25 cellular contexts compared by ENCODE assay signal in the genomic region with DNA sequence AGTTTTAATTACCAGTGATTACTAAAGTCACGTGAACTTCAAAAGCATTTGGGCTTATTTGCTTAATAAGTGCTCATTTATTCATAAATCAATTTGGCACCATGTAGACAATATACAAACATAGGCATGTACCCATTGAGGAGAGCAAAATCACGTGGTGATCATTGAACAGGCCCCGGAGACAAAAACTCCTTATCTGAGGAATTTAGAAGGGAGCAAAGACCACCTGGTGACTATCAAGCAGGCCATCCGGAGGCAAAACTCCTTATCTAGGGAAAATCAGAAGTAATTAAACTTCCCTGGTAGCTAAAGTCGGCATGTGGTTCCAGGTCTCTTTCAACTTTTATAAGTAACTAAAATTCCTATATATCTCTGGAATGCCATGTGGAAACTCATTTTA. TPM values are rescaled to one million over a fixed set of nuclear protein-coding genes. Genes with fewer than 3 reads are reported as not detected.
DNase-seq lines count a peak whose midpoint lies in the region; ATAC-seq, FAIRE-seq and TF ChIP-seq lines count a peak whose summit lies in the region.
"Had no signal": no experiment of that assay in that cellular context is flagged by ENCODE, and none has a peak within 500 bp of the region (broad histone marks: within the 10 kb centered on the region; RNA-seq: fewer than 3 reads in every experiment).

No MANE protein-coding gene starts in this region.

- H4K20me1 ChIP-seq in HepG2 (ENCODE audit: insufficient read depth, low read length): no peaks in the 10 kb centered on the region
- H4K20me1 ChIP-seq: BLaER1 treated with 17β-estradiol and CSF1 and Interleukin-3, amounts not matched to agents 10 nM and 100 nM had no signal

- 0 out of 2 replicates have a peak, but pooled peaks cover 6% of the 10 kb centered on the region for H3K9me3 Mint-ChIP-seq in WTC11
- H3K9me3 Mint-ChIP-seq: CD4-positive, alpha-beta T cell; CD8-positive, alpha-beta memory T cell had no signal

- no peak for TF ChIP-seq RAD21 in HepG2 (CRISPR knock-in tag; IDR thresholded peaks at IDR 0.05)

- peaks cover 0 to 4% of the 10 kb centered on the region in 2 experiments; a peak in 2 of 5 replicates for H3K27me3 ChIP-seq in HepG2 (ENCODE audit: control insufficient read depth in 1 of 2, insufficient read depth in 2 of 2, low read length in 2 of 2)
- no peaks in the 10 kb centered on the region for H3K27me3 ChIP-seq in right lobe of liver
- H3K27me3 ChIP-seq in HUES6 (ENCODE audit: control insufficient read depth, insufficient read depth, low read length): no peaks in the 10 kb centered on the region
- H3K27me3 ChIP-seq in prostate gland (replicated peaks; ENCODE audit: insufficient read depth): no peaks in the 10 kb centered on the region
- H3K27me3 ChIP-seq: BE2C; BLaER1 treated with 17β-estradiol and CSF1 and Interleukin-3, amounts not matched to agents 10 nM and 100 nM had no signal

- no peaks in the 10 kb centered on the region; the same call in none of the 2 replicates for H3K27me3 Mint-ChIP-seq in WTC11 (ENCODE audit: low read depth)

- H3K79me2 ChIP-seq in HepG2 (ENCODE audit: insufficient read depth, low read length): no peaks in the 10 kb centered on the region

- H3K27ac Mint-ChIP-seq in WTC11: no peak overlapping the region
- H3K27ac Mint-ChIP-seq: CD14-positive monocyte; CD4-positive, alpha-beta T cell; CD8-positive, alpha-beta memory T cell had no signal

- 0% methylated on average over 5 of the region's 5 CpGs for WGBS in HepG2 (ENCODE audit: low lambda C conversion rate)
- 52% methylated on average over 5 of the region's 5 CpGs for WGBS in right lobe of liver (ENCODE audit: insufficient coverage, low coverage, low lambda C conversion rate, missing lambda C conversion rate)
- WGBS in prostate gland: 26% methylated on average over 5 of the region's 5 CpGs

- CTCF ChIA-PET in HepG2 (lab: Yijun Ruan, JAX; ENCODE audit: low intra/inter-chr PET ratio, low total read pairs): no interaction called here
- CTCF ChIA-PET in WTC11 (lab: Charles Lee): no interaction called here

- H3K4me1 Mint-ChIP-seq in WTC11: peaks cover 30% of the 10 kb centered on the region

- H3K9ac ChIP-seq in HepG2 (ENCODE audit: insufficient read depth, low read depth, low read length): no peak overlapping the region
- no peak overlapping the region for H3K9ac ChIP-seq in HUES6 (ENCODE audit: low read length)
- H3K9ac ChIP-seq: BLaER1 treated with 17β-estradiol and CSF1 and Interleukin-3, amounts not matched to agents 10 nM and 100 nM had no signal

- no TSS peak for BruUV-seq in HepG2 (replicated peaks; lab: Mats Ljungman, UMichigan)

- H3K4me3 Mint-ChIP-seq in WTC11: no peak overlapping the region
- H3K4me3 Mint-ChIP-seq: CD14-positive monocyte; CD4-positive, alpha-beta T cell had no signal

- no peaks in the 10 kb centered on the region for H3K36me3 ChIP-seq in HepG2 (replicated peaks in 1 of 2; ENCODE audit: control insufficient read depth in 1 of 2, insufficient read depth in 2 of 2, low read length in 2 of 2)
- no peaks in the 10 kb centered on the region for H3K36me3 ChIP-seq in right lobe of liver
- no peaks in the 10 kb centered on the region for H3K36me3 ChIP-seq in HUES6 (ENCODE audit: control insufficient read depth, insufficient read depth, low read length)
- no peaks in the 10 kb centered on the region for H3K36me3 ChIP-seq in prostate gland
- H3K36me3 ChIP-seq: BE2C; BLaER1 treated with 17β-estradiol and CSF1 and Interleukin-3, amounts not matched to agents 10 nM and 100 nM had no signal

- no peak overlapping the region for H2AFZ ChIP-seq in HepG2 (ENCODE audit: low read length)

- peaks cover 22% of the 10 kb centered on the region for H3K4me1 ChIP-seq in HepG2 (ENCODE audit: insufficient read depth, low read length)
- peaks cover 0 to 22% (median 9%) of the 10 kb centered on the region in 4 donors for H3K4me1 ChIP-seq in right lobe of liver
- peaks cover 13% of the 10 kb centered on the region for H3K4me1 ChIP-seq in HUES6 (ENCODE audit: control insufficient read depth, insufficient read depth, low read length)
- no peaks in the 10 kb centered on the region for H3K4me1 ChIP-seq in prostate gland (replicated peaks)
- H3K4me1 ChIP-seq: A549, BE2C had no signal

- peak overlapping the region; percentile 32; the same call in 1 of the 2 replicates for H3K4me2 ChIP-seq in HepG2 (ENCODE audit: low read depth, low read length)
- H3K4me2 ChIP-seq: A549; BLaER1 treated with 17β-estradiol and CSF1 and Interleukin-3, amounts not matched to agents 10 nM and 100 nM had no signal

- TF ChIP-seq POLR2A in HepG2 (IDR thresholded peaks at IDR 0.05; ENCODE audit: insufficient read depth in 1 of 2, low read depth in 2 of 2, low read length in 2 of 2) (no peak), right lobe of liver (IDR thresholded peaks at IDR 0.05) (no peak), prostate gland (IDR thresholded peaks at IDR 0.05) (no peak)

- H3K27ac ChIP-seq in HepG2 (ENCODE audit: extremely low read length, insufficient read depth, low read length): no peak overlapping the region
- no peak overlapping the region for H3K27ac ChIP-seq in right lobe of liver
- peak overlapping the region; percentile 29; the same call in 1 of the 2 replicates for H3K27ac ChIP-seq in HUES6 (ENCODE audit: low read depth, low read length)
- H3K27ac ChIP-seq in prostate gland: no peak overlapping the region
- H3K27ac ChIP-seq: A549; BLaER1 treated with 17β-estradiol and CSF1 and Interleukin-3, amounts not matched to agents 10 nM and 100 nM had no signal

- H3K4me3 ChIP-seq in HepG2 (replicated peaks in 1 of 3; ENCODE audit: insufficient read depth in 1 of 3, low read depth in 2 of 3, low read length in 3 of 3) (no peak overlapping the region), right lobe of liver (no peak overlapping the region), HUES6 (ENCODE audit: low read depth, low read length) (no peak overlapping the region), fibroblast of villous mesenchyme (ENCODE audit: low read depth, low read length) (no peak overlapping the region), prostate gland (no peak overlapping the region)
- H3K4me3 ChIP-seq: A549; BLaER1 treated with 17β-estradiol and CSF1 and Interleukin-3, amounts not matched to agents 10 nM and 100 nM had no signal

- DNase-seq in HepG2 (ENCODE audit: low spot score) (peak; percentile 15), right lobe of liver (no peak), fibroblast of villous mesenchyme (ENCODE audit: low read depth) (peak; percentile 14), prostate gland (ENCODE audit: low spot score) (no peak), WTC11 (ENCODE audit: low spot score) (no peak), NCI-H146 treated with DMSO at 0.1 percent for 48 hours (lab: John Stamatoyannopoulos, UW; ENCODE audit: unreplicated experiment) (no peak)
- DNase-seq: 8988T; ACHN; AML-193; BE2C; Calu3; CD4-positive, alpha-beta T cell; CD8-positive, alpha-beta memory T cell; DMS53; DMS79 treated with DMSO at 0.1 percent for 48 hours; H7; HCEC 1CT had no signal

- in situ Hi-C loops in HepG2 (cut with HindIII; ENCODE audit: extremely low pct_ligation_motif_present, low pct_unique_long_range_greater_than_20kb): no loop called here

- H3K9me3 ChIP-seq in HepG2 (ENCODE audit: low read length) (no peaks in the 10 kb centered on the region), right lobe of liver (no peaks in the 10 kb centered on the region), HUES6 (ENCODE audit: control insufficient read depth, insufficient read depth, low read depth, low read length) (no peaks in the 10 kb centered on the region), prostate gland (no peaks in the 10 kb centered on the region)
- H3K9me3 ChIP-seq: A549; BE2C; BLaER1 treated with 17β-estradiol and CSF1 and Interleukin-3, amounts not matched to agents 10 nM and 100 nM had no signal

- intact Hi-C loops in HepG2 (cut with micrococcal nuclease; ENCODE audit: unreplicated experiment): loop anchor here (10.0 kb wide), 1 partner anchor 254 kb away; no protein-coding TSS in a partner anchor
- intact Hi-C loops in right lobe of liver (cut with DNase I): no loop called here
- intact Hi-C loops in prostate gland (cut with DNase I): loop anchor here (10.0 kb wide), 2 partner anchors 84 to 254 kb away; no protein-coding TSS in a partner anchor

- FAIRE-seq in HepG2 (lab: Jason Lieb, UNC): no peak
- FAIRE-seq: A549, G401.6, GM12892, H1 had no signal

- no peaks in the 10 kb centered on the region for H3K36me3 Mint-ChIP-seq in WTC11
- H3K36me3 Mint-ChIP-seq: CD14-positive monocyte; CD8-positive, alpha-beta memory T cell had no signal

- POLR2A ChIA-PET in HepG2 (lab: Yijun Ruan, JAX) (no interaction called here), WTC11 (lab: Charles Lee) (no interaction called here)

- ATAC-seq in HepG2 (no peak), right lobe of liver (no peak), WTC11 (no peak)
- ATAC-seq: A549 had no signal

- TF ChIP-seq EP300 in HepG2 (IDR thresholded peaks at IDR 0.05; ENCODE audit: low read depth in 2 of 2, low read length in 2 of 2): no peak
- TF ChIP-seq EP300 in HepG2 (CRISPR knock-in tag; IDR thresholded peaks at IDR 0.05; ENCODE audit: borderline replicate concordance): no peak

- TF ChIP-seq CTCF in HepG2 (CRISPR knock-in tag; IDR thresholded peaks at IDR 0.05) (no peak), right lobe of liver (IDR thresholded peaks at IDR 0.05) (no peak), fibroblast of villous mesenchyme (IDR thresholded peaks at IDR 0.05; ENCODE audit: insufficient read depth, low read depth, low read length) (no peak), prostate gland (IDR thresholded peaks at IDR 0.05) (no peak), WTC11 (IDR thresholded peaks at IDR 0.05) (no peak)

RNA-seq across cellular contexts. Expression of a gene that starts 5.7 kb away (rescaled TPM):
- total RNA-seq in HepG2 (2016; rRNA removed; fragmentation: Illumina TruSeq; extraction: Trizol) (26.6 and 37.0 TPM in 2 replicates), right lobe of liver (10 to 100 TPM in 1 of 6 experiments, 1 to 10 TPM in 5; 4.8 to 11.0 (median 7.3) TPM), fibroblast of villous mesenchyme (44.5 and 62.6 TPM in 2 replicates), prostate gland (10 to 100 TPM; 21.9 to 31.8 TPM), WTC11 (2021) (18.4 to 19.4 TPM (median 18.6 TPM) in 3 replicates)
- total RNA-seq in HepG2 (2016; cell fraction: cytosol; rRNA removed; fragmentation: Illumina TruSeq; extraction: Trizol; ENCODE audit: low read depth): 50.4 and 58.1 TPM in 2 replicates
- total RNA-seq in HepG2 (2016; cell fraction: insoluble cytoplasmic fraction; rRNA removed; fragmentation: Illumina TruSeq; extraction: Trizol): 25.7 and 37.4 TPM in 2 replicates
- 31.8 and 33.6 TPM in 2 replicates for total RNA-seq in HepG2 (2016; cell fraction: membrane; rRNA removed; fragmentation: Illumina TruSeq; extraction: Trizol)
- total RNA-seq in HepG2 (2016; cell fraction: nucleus; rRNA removed; fragmentation: Illumina TruSeq; extraction: Trizol): 16.6 and 16.8 TPM in 2 replicates
- polyA plus RNA-seq in HepG2 (2011; rRNA removed): 9.0 and 9.8 TPM in 2 replicates
- 4.9 and 7.3 TPM in 2 replicates for polyA plus RNA-seq in HepG2 (2011; cell fraction: cytosol; rRNA removed)
- polyA plus RNA-seq in HepG2 (2011; cell fraction: nucleus; rRNA removed): 2.9 and 4.9 TPM in 2 replicates
- 8.5 and 9.6 TPM in 2 replicates for polyA plus RNA-seq in HepG2 (2012)
- 3.1 TPM in 2 replicates for polyA plus RNA-seq in HepG2 (2016; cell fraction: cytosol; fragmentation: Illumina TruSeq; extraction: Trizol; ENCODE audit: low read depth)
- 26.9 and 29.0 TPM in 2 replicates for polyA plus RNA-seq in HepG2 (2016; cell fraction: insoluble cytoplasmic fraction; fragmentation: Illumina TruSeq; extraction: Trizol; ENCODE audit: low read depth)
- polyA plus RNA-seq in HepG2 (2016; cell fraction: membrane; fragmentation: Illumina TruSeq; extraction: Trizol; ENCODE audit: low read depth): 8.0 and 8.4 TPM in 2 replicates
- 10.4 and 10.9 TPM in 2 replicates for polyA plus RNA-seq in HepG2 (2016; cell fraction: nucleus; fragmentation: Illumina TruSeq; extraction: Trizol; ENCODE audit: insufficient read depth, low read depth)
- polyA minus RNA-seq in HepG2 (2011; rRNA and poly(A)+ RNA removed; ENCODE audit: low replicate concordance): 18.5 and 18.6 TPM in 2 replicates
- polyA minus RNA-seq in HepG2 (2011; cell fraction: cytosol; rRNA and poly(A)+ RNA removed): 13.4 and 16.3 TPM in 2 replicates
- 27.8 and 29.5 TPM in 2 replicates for polyA minus RNA-seq in HepG2 (2011; cell fraction: nucleus; rRNA and poly(A)+ RNA removed)

RNA-seq across cellular contexts. Expression of a gene that starts 27.0 kb away (rescaled TPM):
- not detected in 2 replicates for total RNA-seq in HepG2 (2016; rRNA removed; fragmentation: Illumina TruSeq; extraction: Trizol)
- not detected in 2 replicates for total RNA-seq in HepG2 (2016; cell fraction: cytosol; rRNA removed; fragmentation: Illumina TruSeq; extraction: Trizol; ENCODE audit: low read depth)
- total RNA-seq in HepG2 (2016; cell fraction: insoluble cytoplasmic fraction; rRNA removed; fragmentation: Illumina TruSeq; extraction: Trizol): not detected in 2 replicates
- total RNA-seq in HepG2 (2016; cell fraction: membrane; rRNA removed; fragmentation: Illumina TruSeq; extraction: Trizol): not detected in 2 replicates
- not detected in 2 replicates for total RNA-seq in HepG2 (2016; cell fraction: nucleus; rRNA removed; fragmentation: Illumina TruSeq; extraction: Trizol)
- not detected in 2 replicates for polyA plus RNA-seq in HepG2 (2011; rRNA removed)
- not detected in 2 replicates for polyA plus RNA-seq in HepG2 (2011; cell fraction: cytosol; rRNA removed)
- not detected in 2 replicates for polyA plus RNA-seq in HepG2 (2011; cell fraction: nucleus; rRNA removed)
- not detected in 2 replicates for polyA plus RNA-seq in HepG2 (2012)
- not detected in 2 replicates for polyA plus RNA-seq in HepG2 (2016; cell fraction: cytosol; fragmentation: Illumina TruSeq; extraction: Trizol; ENCODE audit: low read depth)
- polyA plus RNA-seq in HepG2 (2016; cell fraction: insoluble cytoplasmic fraction; fragmentation: Illumina TruSeq; extraction: Trizol; ENCODE audit: low read depth): not detected in 2 replicates
- not detected in 2 replicates for polyA plus RNA-seq in HepG2 (2016; cell fraction: membrane; fragmentation: Illumina TruSeq; extraction: Trizol; ENCODE audit: low read depth)
- not detected in 2 replicates for polyA plus RNA-seq in HepG2 (2016; cell fraction: nucleus; fragmentation: Illumina TruSeq; extraction: Trizol; ENCODE audit: insufficient read depth, low read depth)
- polyA minus RNA-seq in HepG2 (2011; rRNA and poly(A)+ RNA removed; ENCODE audit: low replicate concordance): not detected in 2 replicates
- not detected in 2 replicates for polyA minus RNA-seq in HepG2 (2011; cell fraction: cytosol; rRNA and poly(A)+ RNA removed)
- not detected in 2 replicates for polyA minus RNA-seq in HepG2 (2011; cell fraction: nucleus; rRNA and poly(A)+ RNA removed)
- total RNA-seq in right lobe of liver: not detected
- total RNA-seq in fibroblast of villous mesenchyme: not detected in 2 replicates
- not detected for total RNA-seq in prostate gland
- total RNA-seq in WTC11 (2021): not detected in 3 replicates
- total RNA-seq: Calu3; CD4-positive, alpha-beta T cell; CD8-positive, alpha-beta memory T cell; Daoy; H1; H7 had no signal
- polyA plus RNA-seq: A549; CD14-positive monocyte; CD8-positive, alpha-beta memory T cell; H1 had no signal

Comparison
In these comparisons a context has a peak if more than half of its experiments do, and no peak if none do; other contexts are left out.
1. DNase-seq: peak in HepG2 (single experiment) and fibroblast of villous mesenchyme (single experiment); none in right lobe of liver (0 of 3), prostate gland (single experiment), WTC11 (single experiment) and NCI-H146 treated with DMSO at 0.1 percent for 48 hours (single experiment).
2. intact Hi-C loops: an anchor here in HepG2 (10.0 kb wide) and prostate gland (10.0 kb wide); none called in right lobe of liver.